15 cellular contexts compared by ENCODE assay signal in genomic region chr15:77480859-77481258, GRCh38.
"Had no signal": no experiment of that assay in that cellular context is flagged by ENCODE, and none has a peak within 500 bp of the region (broad histone marks: within the 10 kb centered on the region; RNA-seq: fewer than 3 reads in every experiment).

No MANE protein-coding gene starts in this region.

- H3K4me1 ChIP-seq: ascending aorta, foreskin keratinocyte had no signal

- H3K4me3 ChIP-seq: ascending aorta, thyroid gland had no signal

- H3K27ac ChIP-seq: ascending aorta, foreskin keratinocyte, thyroid gland had no signal

- ATAC-seq: activated CD8-positive, alpha-beta T cell treated with anti-CD3 and anti-CD28 coated beads for 36 hours; activated T-helper 17 cell treated with anti-CD3 and anti-CD28 coated beads, Interleukin-2, amount 50 U/mL, for 72 hours; foreskin keratinocyte; natural killer cell treated with Interleukin-12 subunit alpha and Interleukin-12 subunit beta and Interleukin-15 and Interleukin-18, amount 100 ng/mL, for 72 hours had no signal

- DNase-seq: activated CD4-positive, alpha-beta T cell treated with anti-CD3 and anti-CD28 coated beads, Interleukin-2, amount 10 ng/mL, durations not matched to agents 24 days and 14 days; activated CD8-positive, alpha-beta T cell treated with anti-CD3 and anti-CD28 coated beads for 36 hours; activated naive CD4-positive, alpha-beta T cell; activated T-cell treated with anti-CD3 and anti-CD28 coated beads, Interleukin-2, amount 50 U/mL, for 1 hour; effector memory CD4-positive, alpha-beta T cell; foreskin keratinocyte; head of caudate nucleus; stimulated activated CD4-positive, alpha-beta T cell treated with anti-CD3 and anti-CD28 coated beads, Interleukin-2, amount 100 ng/mL, for 24 hours; stimulated activated naive CD4-positive, alpha-beta T cell treated with Interleukin-2 at 50 U/mL for 16 hours; T-helper 1 cell; T-helper 9 cell; thyroid gland had no signal

- H3K9me3 ChIP-seq: ascending aorta, thyroid gland had no signal

- H3K27me3 ChIP-seq: ascending aorta, foreskin keratinocyte, thyroid gland had no signal
